15 cellular contexts compared by ENCODE assay signal in genomic region chr14:100636559-100636958, GRCh38. TPM values are rescaled to one million over a fixed set of nuclear protein-coding genes. Genes with fewer than 3 reads are reported as not detected.
DNase-seq lines count a peak whose midpoint lies in the region; ATAC-seq and TF ChIP-seq lines count a peak whose summit lies in the region.
"Had no signal": no experiment of that assay in that cellular context is flagged by ENCODE, and none has a peak within 500 bp of the region (broad histone marks: within the 10 kb centered on the region; RNA-seq: fewer than 3 reads in every experiment).

No MANE protein-coding gene starts in this region.

- no peak overlapping the region for H3K27ac ChIP-seq in neuronal stem cell (replicated peaks; ENCODE audit: low read length)

- no peak overlapping the region for H3K9ac ChIP-seq in neuronal stem cell (ENCODE audit: low read depth, low read length, poor library complexity)

- H3K27me3 ChIP-seq in neuronal stem cell (ENCODE audit: control insufficient read depth in 3 of 3, insufficient read depth in 3 of 3, low read depth in 1 of 3, low read length in 3 of 3): peaks cover 0 to 31% (median 0%) of the 10 kb centered on the region in 3 experiments
- H3K27me3 ChIP-seq in BE2C: no peaks in the 10 kb centered on the region

- H3K9me3 ChIP-seq in neuronal stem cell (replicated peaks in 1 of 2; ENCODE audit: control insufficient read depth in 2 of 2, insufficient read depth in 1 of 2, low read depth in 1 of 2, low read length in 2 of 2) (no peaks in the 10 kb centered on the region), BE2C (no peaks in the 10 kb centered on the region)
- H3K9me3 ChIP-seq: HAP-1 had no signal

- no peak overlapping the region for H4K8ac ChIP-seq in neuronal stem cell (ENCODE audit: low read depth, low read length)

- CTCF ChIA-PET in activated naive CD4-positive, alpha-beta T cell treated with anti-CD3 and anti-CD28 coated beads for 36 hours (lab: Charles Lee): interaction anchor here (1.6 kb wide), 1 partner anchor 9 kb away, joined by 6 read pairs; no protein-coding TSS in a partner anchor

- peaks cover 34% of the 10 kb centered on the region for H3K4me1 Mint-ChIP-seq in activated naive CD4-positive, alpha-beta T cell treated with anti-CD3 and anti-CD28 coated beads, Interleukin-2, amount 50 U/mL, for 24 hours
- peaks cover 31% of the 10 kb centered on the region for H3K4me1 Mint-ChIP-seq in activated naive CD4-positive, alpha-beta T cell treated with anti-CD3 and anti-CD28 coated beads for 36 hours (ENCODE audit: low read depth)
- H3K4me1 Mint-ChIP-seq in glutamatergic neuron (ENCODE audit: low read depth, unreplicated experiment): peaks cover 4% of the 10 kb centered on the region

- no peak overlapping the region for H2BK120ac ChIP-seq in neuronal stem cell (ENCODE audit: low read depth, low read length)

- DNase-seq in activated naive CD4-positive, alpha-beta T cell treated with anti-CD3 and anti-CD28 coated beads for 36 hours: no peak
- DNase-seq in glutamatergic neuron (no peak), neuronal stem cell (ENCODE audit: low spot score) (no peak), BE2C (no peak), T1000 (lab: John Stamatoyannopoulos, UW) (no peak)
- DNase-seq: 8988T; C1 segment of cervical spinal cord; CD4-positive, alpha-beta memory T cell; DMS79; EL had no signal

- H3K18ac ChIP-seq in neuronal stem cell (ENCODE audit: low read length): peak overlapping the region; percentile 72

- H3K27ac Mint-ChIP-seq in activated naive CD4-positive, alpha-beta T cell treated with anti-CD3 and anti-CD28 coated beads, Interleukin-2, amount 50 U/mL, for 24 hours: peak overlapping the region; percentile 36
- no peak overlapping the region for H3K27ac Mint-ChIP-seq in activated naive CD4-positive, alpha-beta T cell treated with anti-CD3 and anti-CD28 coated beads for 36 hours
- H3K27ac Mint-ChIP-seq in glutamatergic neuron (ENCODE audit: unreplicated experiment): peak overlapping the region; percentile 62
- H3K27ac Mint-ChIP-seq: IgD-negative memory B cell had no signal

- no peak overlapping the region for H3K14ac ChIP-seq in neuronal stem cell (ENCODE audit: low read length)

- peak overlapping the region in 1 of 2 donors; percentile 25 for H3K4me3 ChIP-seq in neuronal stem cell (ENCODE audit: low read length in 2 of 2)
- no peak overlapping the region for H3K4me3 ChIP-seq in BE2C (ENCODE audit: low read depth, low read length)
- H3K4me3 ChIP-seq: GM23338, HAP-1 had no signal

- no peaks in the 10 kb centered on the region for H3K79me1 ChIP-seq in neuronal stem cell (ENCODE audit: low read depth, low read length)

- H3K23ac ChIP-seq in neuronal stem cell (ENCODE audit: low read depth, low read length, poor library complexity): peak overlapping the region; percentile 44

- H2AFZ ChIP-seq in neuronal stem cell (ENCODE audit: low read length): no peak overlapping the region
- H2AFZ ChIP-seq: GM23338 had no signal

- H3K36me3 ChIP-seq in neuronal stem cell (replicated peaks in 1 of 2; ENCODE audit: control insufficient read depth in 2 of 2, insufficient read depth in 2 of 2, low read length in 2 of 2): no peaks in the 10 kb centered on the region
- no peaks in the 10 kb centered on the region for H3K36me3 ChIP-seq in BE2C
- H3K36me3 ChIP-seq: HAP-1 had no signal

- peak overlapping the region; percentile 65 for H4K91ac ChIP-seq in neuronal stem cell (ENCODE audit: low read depth, low read length, poor library complexity)

- intact Hi-C loops in activated naive CD4-positive, alpha-beta T cell treated with anti-CD3 and anti-CD28 coated beads for 36 hours (cut with micrococcal nuclease): no loop called here

- H3K4me2 ChIP-seq in neuronal stem cell (ENCODE audit: insufficient read depth, low read length, poor library complexity, severe bottlenecking): no peak overlapping the region
- H3K4me2 ChIP-seq: GM23338 had no signal

- H2BK5ac ChIP-seq in neuronal stem cell (ENCODE audit: low read length): no peak overlapping the region

- H3K36me3 Mint-ChIP-seq in activated naive CD4-positive, alpha-beta T cell treated with anti-CD3 and anti-CD28 coated beads, Interleukin-2, amount 50 U/mL, for 24 hours: no peaks in the 10 kb centered on the region
- H3K36me3 Mint-ChIP-seq in activated naive CD4-positive, alpha-beta T cell treated with anti-CD3 and anti-CD28 coated beads for 36 hours (ENCODE audit: low read depth): no peaks in the 10 kb centered on the region
- no peaks in the 10 kb centered on the region for H3K36me3 Mint-ChIP-seq in glutamatergic neuron (ENCODE audit: unreplicated experiment)
- H3K36me3 Mint-ChIP-seq: CD4-positive, alpha-beta memory T cell; IgD-negative memory B cell had no signal

- no peaks in the 10 kb centered on the region for H3K27me3 Mint-ChIP-seq in activated naive CD4-positive, alpha-beta T cell treated with anti-CD3 and anti-CD28 coated beads, Interleukin-2, amount 50 U/mL, for 24 hours
- no peaks in the 10 kb centered on the region for H3K27me3 Mint-ChIP-seq in activated naive CD4-positive, alpha-beta T cell treated with anti-CD3 and anti-CD28 coated beads for 36 hours (ENCODE audit: low read depth)
- peaks cover 4% of the 10 kb centered on the region for H3K27me3 Mint-ChIP-seq in glutamatergic neuron (ENCODE audit: unreplicated experiment)

- ATAC-seq in HG03025 (IDR thresholded peaks at IDR 0.05; ENCODE audit: low FRiP score, unreplicated experiment): no peak
- ATAC-seq: GM23338 had no signal

- H3K4me3 Mint-ChIP-seq in activated naive CD4-positive, alpha-beta T cell treated with anti-CD3 and anti-CD28 coated beads, Interleukin-2, amount 50 U/mL, for 24 hours: no peak overlapping the region
- no peak overlapping the region for H3K4me3 Mint-ChIP-seq in activated naive CD4-positive, alpha-beta T cell treated with anti-CD3 and anti-CD28 coated beads for 36 hours
- no peak overlapping the region for H3K4me3 Mint-ChIP-seq in glutamatergic neuron (ENCODE audit: unreplicated experiment)
- H3K4me3 Mint-ChIP-seq: CD4-positive, alpha-beta memory T cell; GM23338; IgD-negative memory B cell had no signal

- H3K4me1 ChIP-seq in neuronal stem cell (ENCODE audit: control insufficient read depth in 2 of 2, insufficient read depth in 1 of 2, low read depth in 1 of 2, low read length in 2 of 2) (peaks cover 2 to 4% of the 10 kb centered on the region in 2 donors), BE2C (no peaks in the 10 kb centered on the region; the same call in 1 of the 2 replicates)
- H3K4me1 ChIP-seq: HAP-1 had no signal

- peak overlapping the region; percentile 93 for H2BK15ac ChIP-seq in neuronal stem cell (ENCODE audit: low read length)

- no CpG with 5 or more reads among the region's 14 CpGs for WGBS in neuronal stem cell (ENCODE audit: extremely low coverage in 2 of 2, insufficient read length in 2 of 2, insufficient replicate concordance in 1 of 2), 2 donors

- TF ChIP-seq CTCF in glutamatergic neuron (IDR thresholded peaks at IDR 0.05; ENCODE audit: partially characterized antibody, unreplicated experiment) (no peak), BE2C (IDR thresholded peaks at IDR 0.05; ENCODE audit: low read depth, low read length) (no peak)

- H2BK12ac ChIP-seq in neuronal stem cell (ENCODE audit: low read length): peak overlapping the region; percentile 69

- H2AK5ac ChIP-seq in neuronal stem cell (ENCODE audit: low read depth, low read length): peak overlapping the region; percentile 76

- H3K9me3 Mint-ChIP-seq in activated naive CD4-positive, alpha-beta T cell treated with anti-CD3 and anti-CD28 coated beads, Interleukin-2, amount 50 U/mL, for 24 hours: no peaks in the 10 kb centered on the region
- no peaks in the 10 kb centered on the region for H3K9me3 Mint-ChIP-seq in activated naive CD4-positive, alpha-beta T cell treated with anti-CD3 and anti-CD28 coated beads for 36 hours
- peaks cover 4% of the 10 kb centered on the region for H3K9me3 Mint-ChIP-seq in glutamatergic neuron (ENCODE audit: unreplicated experiment)
- H3K9me3 Mint-ChIP-seq: CD4-positive, alpha-beta memory T cell; GM23338 had no signal

- no peak overlapping the region for H3K4ac ChIP-seq in neuronal stem cell (ENCODE audit: low read length)

RNA-seq across cellular contexts. Expression of gene BEGAIN, which starts 49.3 kb away (rescaled TPM):
- total RNA-seq in activated naive CD4-positive, alpha-beta T cell treated with anti-CD3 and anti-CD28 coated beads for 36 hours: 1 to 10 TPM; 5.0 to 5.6 TPM
- total RNA-seq in glutamatergic neuron (ENCODE audit: unreplicated experiment): 7.0 TPM
- polyA plus RNA-seq in neuronal stem cell (2013, experiment 1 of 2): 20.9 TPM
- polyA plus RNA-seq in neuronal stem cell (2013, experiment 2 of 2): 20.1 TPM
- 178 TPM for polyA plus RNA-seq in BE2C (2012; ENCODE audit: insufficient read depth, insufficient read length, low read depth)
